In genomic region chr5:149298857-149299404, GRCh38 we compare ENCODE assay signal across 17 cellular contexts. TPM values are rescaled to one million over a fixed set of nuclear protein-coding genes. Genes with fewer than 3 reads are reported as not detected.
DNase-seq lines count a peak whose midpoint lies in the region; ATAC-seq and TF ChIP-seq lines count a peak whose summit lies in the region.
"Had no signal": no experiment of that assay in that cellular context is flagged by ENCODE, and none has a peak within 500 bp of the region (broad histone marks: within the 10 kb centered on the region; RNA-seq: fewer than 3 reads in every experiment).

No MANE protein-coding gene starts in this region.

- 35 to 46% methylated on average over 10 of the region's 10 CpGs for WGBS in heart right ventricle, 2 donors
- 52 to 63% (median 62%) methylated on average over 9 to 10 of the region's 10 CpGs for WGBS in psoas muscle, 3 donors

- H3K27me3 ChIP-seq in CD4-positive, alpha-beta T cell (ENCODE audit: control insufficient read depth, insufficient read depth, low read length) = no peaks in the 10 kb centered on the region
- H3K27me3 ChIP-seq in heart right ventricle (peaks cover 0 to 10% (median 0%) of the 10 kb centered on the region in 7 donors), psoas muscle (ENCODE audit: insufficient read depth in 3 of 3, low read length in 2 of 3) (no peaks in the 10 kb centered on the region)
- H3K27me3 ChIP-seq: transverse colon had no signal

- no peak overlapping the region for H3K27ac ChIP-seq in CD4-positive, alpha-beta T cell (ENCODE audit: low read depth, low read length)
- peak overlapping the region; percentile 31 to 97 (median 85) for H3K27ac ChIP-seq in heart right ventricle
- H3K27ac ChIP-seq in psoas muscle = peak overlapping the region; percentile 67
- H3K27ac ChIP-seq: HL-60 had no signal

- no peaks in the 10 kb centered on the region for H3K9me3 Mint-ChIP-seq in CD4-positive, alpha-beta T cell
- H3K9me3 Mint-ChIP-seq: natural killer cell treated with Interleukin-12 subunit alpha and Interleukin-12 subunit beta and Interleukin-15 and Interleukin-18, amount 100 ng/mL, for 72 hours had no signal

- POLR2A ChIA-PET in CD4-positive, alpha-beta T cell (lab: Charles Lee) = interaction anchor here (0.6 to 2.8 kb wide), 6 partner anchors 14 to 62 kb away, joined by 3 to 10 read pairs (median 7); partner anchors contain the start of genes GRPEL2 and PCYOX1L

- H3K4me1 Mint-ChIP-seq in CD4-positive, alpha-beta T cell (ENCODE audit: low read depth) = peaks cover 65% of the 10 kb centered on the region
- H3K4me1 Mint-ChIP-seq: activated CD8-positive, alpha-beta memory T cell treated with anti-CD3 and anti-CD28 coated beads, Interleukin-2, amount 10 ng/mL, durations not matched to agents 7 days and 5 days had no signal

- peaks cover 37 to 100% (median 83%) of the 10 kb centered on the region in 9 donors for H3K4me1 ChIP-seq in heart right ventricle
- peaks cover 64% of the 10 kb centered on the region for H3K4me1 ChIP-seq in psoas muscle
- H3K4me1 ChIP-seq: Caco-2, transverse colon had no signal

- TF ChIP-seq CTCF in CD4-positive, alpha-beta T cell (IDR thresholded peaks at IDR 0.05) = no peak
- TF ChIP-seq CTCF in heart right ventricle (IDR thresholded peaks at IDR 0.05) (no peak), psoas muscle (IDR thresholded peaks at IDR 0.05) (no peak)

- H3K36me3 Mint-ChIP-seq in CD4-positive, alpha-beta T cell (ENCODE audit: low read depth) = no peaks in the 10 kb centered on the region
- H3K36me3 Mint-ChIP-seq: activated CD8-positive, alpha-beta memory T cell treated with anti-CD3 and anti-CD28 coated beads, Interleukin-2, amount 10 ng/mL, durations not matched to agents 7 days and 5 days; natural killer cell treated with Interleukin-12 subunit alpha and Interleukin-12 subunit beta and Interleukin-15 and Interleukin-18, amount 100 ng/mL, for 72 hours had no signal

- no peaks in the 10 kb centered on the region for H3K9me3 ChIP-seq in CD4-positive, alpha-beta T cell (ENCODE audit: control insufficient read depth, low read length)
- H3K9me3 ChIP-seq in heart right ventricle (no peaks in the 10 kb centered on the region), psoas muscle (no peaks in the 10 kb centered on the region)
- H3K9me3 ChIP-seq: Caco-2, transverse colon had no signal

- peaks cover 7% of the 10 kb centered on the region for H3K27me3 Mint-ChIP-seq in CD4-positive, alpha-beta T cell

- CTCF ChIA-PET in CD4-positive, alpha-beta T cell (lab: Charles Lee) = no interaction called here

- intact Hi-C loops in CD4-positive, alpha-beta T cell (cut with DNase I, micrococcal nuclease) = no loop called here
- intact Hi-C loops in heart right ventricle (cut with DNase I) = no loop called here
- intact Hi-C loops in psoas muscle (cut with DNase I) = no loop called here
- intact Hi-C loops in posterior cingulate gyrus (cut with DNase I) = no loop called here

- no peak for ATAC-seq in CD4-positive, alpha-beta T cell (ENCODE audit: poor library complexity)
- peak; percentile 49 for ATAC-seq in HG03354 (IDR thresholded peaks at IDR 0.05; ENCODE audit: poor library complexity, severe bottlenecking, unreplicated experiment)
- ATAC-seq in heart right ventricle = peak; percentile 43 to 79 (median 57)
- ATAC-seq in psoas muscle = peak in 2 of 4 donors; percentile 15 to 29
- ATAC-seq: activated CD8-positive, alpha-beta memory T cell treated with anti-CD3 and anti-CD28 coated beads, Interleukin-2, amount 10 ng/mL, durations not matched to agents 7 days and 5 days had no signal

- no peak for DNase-seq in CD4-positive, alpha-beta T cell
- peak in 1 of 2 donors; percentile 71 for DNase-seq in heart right ventricle
- DNase-seq in psoas muscle = no peak
- no peak for DNase-seq in activated CD4-positive, alpha-beta T cell treated with anti-CD3 and anti-CD28 coated beads for 48 hours
- no peak for DNase-seq in NCI-H1092 (lab: John Stamatoyannopoulos, UW)
- DNase-seq in cerebellar cortex (ENCODE audit: low spot score) = no peak
- DNase-seq in posterior cingulate gyrus = no peak
- DNase-seq: activated CD8-positive, alpha-beta memory T cell treated with anti-CD3 and anti-CD28 coated beads, Interleukin-2, amount 10 ng/mL, durations not matched to agents 7 days and 5 days; Caco-2; KG1; NCI-H1105 treated with DMSO at 0.1 percent for 48 hours; stimulated activated CD4-positive, alpha-beta T cell treated with anti-CD3 and anti-CD28 coated beads, Interleukin-1b, Interleukin-23, amount 100 ng/mL, for 48 hours; T-helper 1 cell; transverse colon had no signal

- H3K4me3 ChIP-seq in heart right ventricle (peak overlapping the region in 3 of 10 donors; percentile 7 to 25 (median 23)), psoas muscle (no peak overlapping the region)
- H3K4me3 ChIP-seq: transverse colon had no signal

- peak overlapping the region; percentile 89 for H3K27ac Mint-ChIP-seq in CD4-positive, alpha-beta T cell
- H3K27ac Mint-ChIP-seq: activated CD8-positive, alpha-beta memory T cell treated with anti-CD3 and anti-CD28 coated beads, Interleukin-2, amount 10 ng/mL, durations not matched to agents 7 days and 5 days; natural killer cell treated with Interleukin-12 subunit alpha and Interleukin-12 subunit beta and Interleukin-15 and Interleukin-18, amount 100 ng/mL, for 72 hours had no signal

- peak overlapping the region; percentile 23 for H3K4me3 Mint-ChIP-seq in CD4-positive, alpha-beta T cell
- H3K4me3 Mint-ChIP-seq: activated CD8-positive, alpha-beta memory T cell treated with anti-CD3 and anti-CD28 coated beads, Interleukin-2, amount 10 ng/mL, durations not matched to agents 7 days and 5 days; natural killer cell treated with Interleukin-12 subunit alpha and Interleukin-12 subunit beta and Interleukin-15 and Interleukin-18, amount 100 ng/mL, for 72 hours had no signal

- H3K36me3 ChIP-seq in heart right ventricle (peaks cover 0 to 50% (median 25%) of the 10 kb centered on the region in 9 donors), psoas muscle (ENCODE audit: insufficient read depth in 1 of 2, low read depth in 1 of 2) (peaks cover 0 to 50% of the 10 kb centered on the region in 2 donors)
- H3K36me3 ChIP-seq: transverse colon had no signal

RNA-seq across cellular contexts. Expression of gene AFAP1L1, which starts 27.3 kb away (rescaled TPM):
- total RNA-seq in CD4-positive, alpha-beta T cell = under 1 TPM; 0.47 to 0.56 TPM
- 10 to 100 TPM; 30.3 to 61.6 (median 47.2) TPM for total RNA-seq in heart right ventricle
- 10 to 100 TPM; 35.6 to 35.9 TPM for polyA plus RNA-seq in heart right ventricle
- total RNA-seq in psoas muscle = 10 to 100 TPM; 21.0 to 38.6 (median 26.4) TPM
- 10 to 100 TPM; 10.8 to 39.9 (median 15.0) TPM for polyA plus RNA-seq in psoas muscle
- total RNA-seq: activated CD8-positive, alpha-beta memory T cell treated with anti-CD3 and anti-CD28 coated beads, Interleukin-2, amount 10 ng/mL, durations not matched to agents 7 days and 5 days had no signal

RNA-seq across cellular contexts. Expression of gene GRPEL2, which starts 46.4 kb away (rescaled TPM):
- total RNA-seq in CD4-positive, alpha-beta T cell = 10 to 100 TPM; 20.8 to 22.5 TPM
- total RNA-seq in heart right ventricle (10 to 100 TPM in 6 of 10 donors, 1 to 10 TPM in 4; 8.1 to 13.4 (median 10.2) TPM), psoas muscle (10 to 100 TPM in 2 of 4 donors, 1 to 10 TPM in 2; 8.8 to 11.1 (median 9.5) TPM)
- polyA plus RNA-seq in heart right ventricle (1 to 10 TPM; 4.8 to 9.5 TPM), psoas muscle (10 to 100 TPM in 2 of 3 donors, 1 to 10 TPM in 1; 4.7 to 11.6 (median 11.0) TPM)

RNA-seq across cellular contexts. Expression of gene PCYOX1L, which starts 58.9 kb away (rescaled TPM):
- total RNA-seq in CD4-positive, alpha-beta T cell = 10 to 100 TPM; 22.9 to 24.8 TPM
- 1 to 10 TPM; 2.6 to 5.5 (median 4.0) TPM for total RNA-seq in heart right ventricle
- polyA plus RNA-seq in heart right ventricle = 1 to 10 TPM; 4.5 to 6.2 TPM
- 1 to 10 TPM in 1 of 4 donors, under 1 TPM in 3; 0.65 to 2.7 (median 0.84) TPM for total RNA-seq in psoas muscle
- polyA plus RNA-seq in psoas muscle = 1 to 10 TPM in 1 of 3 donors, under 1 TPM in 2; 0.28 to 1.1 (median 0.70) TPM

Comparison
In these comparisons a context has a peak if more than half of its experiments do, and no peak if none do; other contexts are left out.
1. RNA of gene AFAP1L1, which starts 27.3 kb away (total RNA-seq): 30.3 to 61.6 TPM in heart right ventricle and 21.0 to 38.6 TPM in psoas muscle; 0.47 to 0.56 TPM in CD4-positive, alpha-beta T cell; every median in the first group is over 10 times any median in the second.